8 cellular contexts compared by ENCODE assay signal in genomic region chr5:127785098-127785927, GRCh38.
A peak's percentile ranks its signal among the peaks of the same experiment; 100 is the strongest.
DNase-seq lines count a peak whose midpoint lies in the region; ATAC-seq, FAIRE-seq and TF ChIP-seq lines count a peak whose summit lies in the region.

No MANE protein-coding gene starts in this region.

- no peak overlapping the region for H3K27ac ChIP-seq in AG04450 (ENCODE audit: low read depth, low read length)

- peak; percentile 64 for DNase-seq in AG04450 (ENCODE audit: low read depth, low spot score)
- DNase-seq in choroid plexus epithelial cell (ENCODE audit: low read depth) = peak; percentile 92
- DNase-seq in islet precursor cell = no peak
- no peak for DNase-seq in frontal cortex (ENCODE audit: low spot score in 2 of 2)
- DNase-seq in DMS153 treated with DMSO at 0.1 percent for 48 hours (lab: John Stamatoyannopoulos, UW; ENCODE audit: unreplicated experiment) = no peak
- no peak for DNase-seq in hypothalamus (lab: John Stamatoyannopoulos, UW)

- FAIRE-seq in frontal cortex (lab: Jason Lieb, UNC) = no peak

- H3K27me3 ChIP-seq in AG04450 (ENCODE audit: control insufficient read depth, insufficient read depth, low read length) = no peaks in the 10 kb centered on the region

- no peaks in the 10 kb centered on the region for H3K9me3 ChIP-seq in AG04450 (ENCODE audit: control insufficient read depth, insufficient read depth, low read length)

- ATAC-seq in GM19025 (IDR thresholded peaks at IDR 0.05; ENCODE audit: low read depth, unreplicated experiment) (peak; percentile 93), HG03575 (IDR thresholded peaks at IDR 0.05; ENCODE audit: extremely low read depth, insufficient number of reproducible peaks, low FRiP score, unreplicated experiment) (peak; percentile 73)

- H3K4me3 ChIP-seq in AG04450 (ENCODE audit: low read depth, low read length) (no peak overlapping the region), choroid plexus epithelial cell (ENCODE audit: low read depth, low read length) (no peak overlapping the region)

- CTCF ChIA-PET in AG04450 (lab: Charles Lee) = interaction anchor here (1.6 kb wide), 1 partner anchor 29 kb away, joined by 4 read pairs; no protein-coding TSS in a partner anchor

- TF ChIP-seq CTCF in AG04450 (IDR thresholded peaks at IDR 0.05; ENCODE audit: low read depth, low read length) = no peak
- TF ChIP-seq CTCF in choroid plexus epithelial cell (conservative IDR thresholded peaks at IDR 0.05; ENCODE audit: low read depth, low read length) = no peak

- POLR2A ChIA-PET in AG04450 (lab: Yijun Ruan, JAX) = interaction anchor here (1.5 kb wide), 1 partner anchor 267 kb away, joined by 3 read pairs; no protein-coding TSS in a partner anchor

Comparison
In these comparisons a context has a peak if more than half of its experiments do, and no peak if none do; other contexts are left out.
1. DNase-seq: peak in AG04450 (single experiment) and choroid plexus epithelial cell (single experiment); none in islet precursor cell (single experiment), frontal cortex (0 of 2), DMS153 treated with DMSO at 0.1 percent for 48 hours (single experiment) and hypothalamus (0 of 51).